ENCODE assay signal across 13 cellular contexts in genomic region chr4:6668391-6668790, GRCh38. TPM values are rescaled to one million over a fixed set of nuclear protein-coding genes. Genes with fewer than 3 reads are reported as not detected.
DNase-seq lines count a peak whose midpoint lies in the region; ATAC-seq, FAIRE-seq and TF ChIP-seq lines count a peak whose summit lies in the region.
"Had no signal": no experiment of that assay in that cellular context is flagged by ENCODE, and none has a peak within 500 bp of the region (broad histone marks: within the 10 kb centered on the region; RNA-seq: fewer than 3 reads in every experiment).

No MANE protein-coding gene starts in this region.

- WGBS in K562 (ENCODE audit: insufficient coverage, low coverage, missing lambda C conversion rate), result 44% methylated on average over 11 of the region's 11 CpGs

- peaks cover 0 to 23% of the 10 kb centered on the region in 2 experiments; a peak in 3 of 5 replicates for H3K4me1 ChIP-seq in K562 (replicated peaks in 1 of 2; ENCODE audit: control insufficient read depth in 2 of 2, insufficient read depth in 2 of 2, low read length in 2 of 2)
- H3K4me1 ChIP-seq in effector memory CD4-positive, alpha-beta T cell (ENCODE audit: control insufficient read depth, insufficient read depth, low read length, poor library complexity, severe bottlenecking), result peaks cover 9% of the 10 kb centered on the region
- peaks cover 0 to 4% of the 10 kb centered on the region in 2 donors for H3K4me1 ChIP-seq in kidney (ENCODE audit: control insufficient read depth in 1 of 2, insufficient read depth in 1 of 2, low read depth in 1 of 2, low read length in 2 of 2)

- in situ Hi-C loops in K562 (cut with MboI), result no loop called here

- no peaks in the 10 kb centered on the region for H3K27me3 ChIP-seq in K562 (ENCODE audit: control insufficient read depth in 2 of 2, insufficient read depth in 2 of 2, low read length in 2 of 2)
- H3K27me3 ChIP-seq in effector memory CD4-positive, alpha-beta T cell (replicated peaks; ENCODE audit: control insufficient read depth, insufficient read depth, low read length, poor library complexity, severe bottlenecking), result no peaks in the 10 kb centered on the region

- DNase-seq in AG20443 (ENCODE audit: low spot score) (peak; percentile 50), LHCN-M2 (ENCODE audit: low read depth) (peak; percentile 74), K562 (ENCODE audit: extremely low read depth in 1 of 4, low spot score in 3 of 4) (no peak), kidney glomerular epithelial cell (lab: John Stamatoyannopoulos, UW) (peak; percentile 69), NCI-H1105 (lab: John Stamatoyannopoulos, UW) (no peak), kidney (no peak)
- DNase-seq in effector memory CD4-positive, alpha-beta T cell, result no peak
- DNase-seq: activated CD4-positive, alpha-beta memory T cell treated with anti-CD3 and anti-CD28 coated beads for 36 hours; amniotic stem cell; DND-41 had no signal

- intact Hi-C loops in K562 (cut with micrococcal nuclease), result no loop called here
- intact Hi-C loops in kidney (cut with DNase I), result no loop called here

- H3K4me3 ChIP-seq in K562 (no peak overlapping the region), kidney (ENCODE audit: low read length in 2 of 2) (no peak overlapping the region)
- no peak overlapping the region for H3K4me3 ChIP-seq in effector memory CD4-positive, alpha-beta T cell (ENCODE audit: insufficient read depth, low read depth, low read length, poor library complexity, severe bottlenecking)
- H3K4me3 ChIP-seq: BLaER1 treated with 17β-estradiol and CSF1 and Interleukin-3, amounts not matched to agents 10 nM and 100 nM; GM12878 had no signal

- H3K4me2 ChIP-seq in K562 (ENCODE audit: insufficient read depth, low read length), result 0 out of 2 replicates have a peak overlapping the region, but pooled peaks have one; percentile 25

- POLR2A ChIA-PET in K562 (lab: Yijun Ruan, JAX), result no interaction called here

- no peaks in the 10 kb centered on the region for H4K20me1 ChIP-seq in K562 (replicated peaks; ENCODE audit: control insufficient read depth, insufficient read depth, low read length)
- H4K20me1 ChIP-seq: BLaER1 treated with 17β-estradiol and CSF1 and Interleukin-3, amounts not matched to agents 10 nM and 100 nM had no signal

- FAIRE-seq in K562 (lab: Jason Lieb, UNC) (no peak), kidney (lab: Jason Lieb, UNC) (no peak)
- FAIRE-seq: GM12878 had no signal

- no peak for TF ChIP-seq RAD21 in K562 (CRISPR knock-in tag; conservative IDR thresholded peaks at IDR 0.05 in 1 of 2, IDR thresholded peaks at IDR 0.05 in 1 of 2)

- no peaks in the 10 kb centered on the region for H3K79me2 ChIP-seq in K562 (ENCODE audit: control insufficient read depth, insufficient read depth, low read length)

- no peak overlapping the region for H2AFZ ChIP-seq in K562 (ENCODE audit: low read depth, low read length)

- no peak overlapping the region for H3K9ac ChIP-seq in K562 (ENCODE audit: insufficient read depth in 1 of 2, low read depth in 2 of 2, low read length in 2 of 2)
- H3K9ac ChIP-seq in kidney (ENCODE audit: low read length in 2 of 2), result no peak overlapping the region
- H3K9ac ChIP-seq: BLaER1 treated with 17β-estradiol and CSF1 and Interleukin-3, amounts not matched to agents 10 nM and 100 nM had no signal

- no peak for TF ChIP-seq POLR2A in K562 (conservative IDR thresholded peaks at IDR 0.05)

- CTCF ChIA-PET in K562 (lab: Yijun Ruan, JAX; ENCODE audit: low intra/inter-chr PET ratio), result no interaction called here

- peak; percentile 15; the same call in 1 of the 3 replicates for ATAC-seq in K562
- no peak for ATAC-seq in HG03521 (IDR thresholded peaks at IDR 0.05; ENCODE audit: unreplicated experiment)
- ATAC-seq: GM12878 had no signal

- H3K27ac ChIP-seq in K562 (ENCODE audit: extremely low read depth, low read depth, low read length) (no peak overlapping the region), kidney (ENCODE audit: low read depth in 2 of 2, low read length in 2 of 2) (no peak overlapping the region)
- H3K27ac ChIP-seq in effector memory CD4-positive, alpha-beta T cell (ENCODE audit: insufficient read depth, low read length, poor library complexity, severe bottlenecking), result no peak overlapping the region
- H3K27ac ChIP-seq: BLaER1 treated with 17β-estradiol and CSF1 and Interleukin-3, amounts not matched to agents 10 nM and 100 nM had no signal

- no peaks in the 10 kb centered on the region for H3K9me1 ChIP-seq in K562 (ENCODE audit: control insufficient read depth, insufficient read depth, low read length)

- H3K9me3 ChIP-seq in K562 (replicated peaks; ENCODE audit: control insufficient read depth, insufficient read depth, low read depth, low read length) (peaks cover 3% of the 10 kb centered on the region; the same call in 1 of the 2 replicates), kidney (ENCODE audit: control insufficient read depth in 1 of 2, low read length in 2 of 2) (no peaks in the 10 kb centered on the region)
- H3K9me3 ChIP-seq in effector memory CD4-positive, alpha-beta T cell (ENCODE audit: control insufficient read depth, low read length), result no peaks in the 10 kb centered on the region

- no peak for TF ChIP-seq CTCF in K562 (IDR thresholded peaks at IDR 0.05 in 2 of 3, conservative IDR thresholded peaks at IDR 0.05 in 1 of 3; ENCODE audit: insufficient read depth in 2 of 3, low read depth in 1 of 3, low read length in 3 of 3)
- TF ChIP-seq CTCF in kidney (IDR thresholded peaks at IDR 0.05; ENCODE audit: borderline replicate concordance, extremely low read depth, insufficient read depth), result no peak

- H3K36me3 ChIP-seq in K562 (ENCODE audit: control insufficient read depth, insufficient read depth, low read length) (no peaks in the 10 kb centered on the region), kidney (ENCODE audit: control insufficient read depth in 1 of 2, insufficient read depth in 2 of 2, low read length in 2 of 2) (peaks cover 0 to 2% of the 10 kb centered on the region in 2 donors)
- H3K36me3 ChIP-seq in effector memory CD4-positive, alpha-beta T cell (ENCODE audit: control insufficient read depth, insufficient read depth, low read length), result no peaks in the 10 kb centered on the region

- no TSS peak for BruUV-seq in K562 (replicated peaks; lab: Mats Ljungman, UMichigan)

- no peak for TF ChIP-seq EP300 in K562 (IDR thresholded peaks at IDR 0.05; ENCODE audit: low read length)

RNA-seq across cellular contexts. Expression of gene S100P, which starts 25.3 kb away (rescaled TPM):
- not detected in 2 replicates for total RNA-seq in LHCN-M2 (2014; rRNA removed)
- 0.23 TPM for polyA plus RNA-seq in LHCN-M2 (2012)
- total RNA-seq in K562 (2011; cell fraction: chromatin; rRNA removed; ENCODE audit: low replicate concordance), result 1.7 TPM in 1 of 2 replicates, not detected in the other
- 0.33 and 0.53 TPM in 2 replicates for total RNA-seq in K562 (2011; cell fraction: nucleolus; rRNA removed)
- 0.81 TPM in 1 of 2 replicates, not detected in the other for total RNA-seq in K562 (2011; cell fraction: nucleoplasm; rRNA removed)
- 5.8 and 7.5 TPM in 2 replicates for total RNA-seq in K562 (2014; rRNA removed)
- total RNA-seq in K562 (2014; rRNA removed; fragmentation: Illumina TruSeq; extraction: Trizol), result 7.4 and 13.7 TPM in 2 replicates
- 7.2 and 7.5 TPM in 2 replicates for total RNA-seq in K562 (2015; rRNA removed; fragmentation: Illumina TruSeq; extraction: Trizol)
- total RNA-seq in K562 (2021), result 13.2 and 16.8 TPM in 2 replicates
- polyA plus RNA-seq in K562 (2011; rRNA removed), result 2.7 and 4.1 TPM in 2 replicates
- 0.55 and 3.2 TPM in 2 replicates for polyA plus RNA-seq in K562 (2011; cell fraction: cytosol; rRNA removed)
- 0.30 and 1.6 TPM in 2 replicates for polyA plus RNA-seq in K562 (2011; cell fraction: nucleus; rRNA removed)
- polyA plus RNA-seq in K562 (2012), result 11.5 and 304 TPM in 2 replicates
- polyA plus RNA-seq in K562 (2014; fragmentation: Illumina TruSeq; extraction: Trizol), result 6.9 and 7.4 TPM in 2 replicates
- 10 to 100 TPM; 21.0 to 23.8 TPM for polyA plus RNA-seq in K562 (2014; fragmentation: Nextera tagmentation; extraction: Ambion mirVana)
- 5.5 and 5.7 TPM in 2 replicates for polyA plus RNA-seq in K562 (2014; rRNA removed)
- polyA minus RNA-seq in K562 (2011; rRNA and poly(A)+ RNA removed), result 0.15 and 0.25 TPM in 2 replicates
- polyA minus RNA-seq in K562 (2011; cell fraction: cytosol; rRNA and poly(A)+ RNA removed), result 4.8 and 23.3 TPM in 2 replicates
- polyA minus RNA-seq in K562 (2011; cell fraction: nucleus; rRNA and poly(A)+ RNA removed), result 4.7 and 6.1 TPM in 2 replicates
- total RNA-seq in kidney, result not detected
- not detected for polyA plus RNA-seq in kidney (ENCODE audit: insufficient read depth, low read depth, low replicate concordance)
- polyA plus RNA-seq: GM12878 had no signal

RNA-seq across cellular contexts. Expression of gene MRFAP1, which starts 27.9 kb away (rescaled TPM):
- 99.3 and 131 TPM in 2 replicates for total RNA-seq in LHCN-M2 (2014; rRNA removed)
- 333 TPM for polyA plus RNA-seq in LHCN-M2 (2012)
- total RNA-seq in K562 (2011; cell fraction: chromatin; rRNA removed; ENCODE audit: low replicate concordance), result 15.5 and 27.2 TPM in 2 replicates
- total RNA-seq in K562 (2011; cell fraction: nucleolus; rRNA removed), result 14.7 and 15.3 TPM in 2 replicates
- 23.0 and 24.2 TPM in 2 replicates for total RNA-seq in K562 (2011; cell fraction: nucleoplasm; rRNA removed)
- total RNA-seq in K562 (2014; rRNA removed), result 147 and 234 TPM in 2 replicates
- 151 and 173 TPM in 2 replicates for total RNA-seq in K562 (2014; rRNA removed; fragmentation: Illumina TruSeq; extraction: Trizol)
- total RNA-seq in K562 (2015; rRNA removed; fragmentation: Illumina TruSeq; extraction: Trizol), result 163 and 171 TPM in 2 replicates
- total RNA-seq in K562 (2021), result 257 and 270 TPM in 2 replicates
- polyA plus RNA-seq in K562 (2011; rRNA removed), result 123 and 143 TPM in 2 replicates
- 93.5 and 146 TPM in 2 replicates for polyA plus RNA-seq in K562 (2011; cell fraction: cytosol; rRNA removed)
- 74.4 and 83.5 TPM in 2 replicates for polyA plus RNA-seq in K562 (2011; cell fraction: nucleus; rRNA removed)
- 285 and 344 TPM in 2 replicates for polyA plus RNA-seq in K562 (2012)
- polyA plus RNA-seq in K562 (2014; fragmentation: Illumina TruSeq; extraction: Trizol), result 185 and 221 TPM in 2 replicates
- 10 to 100 TPM; 46.0 to 59.9 TPM for polyA plus RNA-seq in K562 (2014; fragmentation: Nextera tagmentation; extraction: Ambion mirVana)
- 251 and 255 TPM in 2 replicates for polyA plus RNA-seq in K562 (2014; rRNA removed)
- 49.7 and 58.2 TPM in 2 replicates for polyA minus RNA-seq in K562 (2011; rRNA and poly(A)+ RNA removed)
- polyA minus RNA-seq in K562 (2011; cell fraction: cytosol; rRNA and poly(A)+ RNA removed), result 37.6 and 63.5 TPM in 2 replicates
- 13.9 and 29.2 TPM in 2 replicates for polyA minus RNA-seq in K562 (2011; cell fraction: nucleus; rRNA and poly(A)+ RNA removed)
- total RNA-seq in kidney, result 264 TPM
- 406 TPM for polyA plus RNA-seq in kidney (ENCODE audit: insufficient read depth, low read depth, low replicate concordance)

RNA-seq across cellular contexts. Expression of gene MRFAP1L1, which starts 41.3 kb away (rescaled TPM):
- total RNA-seq in LHCN-M2 (2014; rRNA removed) (61.1 and 61.8 TPM in 2 replicates), K562 (2014; rRNA removed) (74.2 and 78.8 TPM in 2 replicates), K562 (2014; rRNA removed; fragmentation: Illumina TruSeq; extraction: Trizol) (85.7 and 86.2 TPM in 2 replicates), K562 (2015; rRNA removed; fragmentation: Illumina TruSeq; extraction: Trizol) (83.3 and 90.6 TPM in 2 replicates), K562 (2021) (51.3 and 53.6 TPM in 2 replicates), kidney (57.1 TPM)
- 34.8 TPM for polyA plus RNA-seq in LHCN-M2 (2012)
- total RNA-seq in K562 (2011; cell fraction: chromatin; rRNA removed; ENCODE audit: low replicate concordance), result 23.4 and 45.9 TPM in 2 replicates
- 16.5 and 18.4 TPM in 2 replicates for total RNA-seq in K562 (2011; cell fraction: nucleolus; rRNA removed)
- 26.7 and 33.1 TPM in 2 replicates for total RNA-seq in K562 (2011; cell fraction: nucleoplasm; rRNA removed)
- polyA plus RNA-seq in K562 (2011; rRNA removed) (59.5 and 83.8 TPM in 2 replicates), K562 (2014; fragmentation: Illumina TruSeq; extraction: Trizol) (74.8 and 87.6 TPM in 2 replicates), K562 (2014; fragmentation: Nextera tagmentation; extraction: Ambion mirVana) (10 to 100 TPM; 37.6 to 48.1 TPM), K562 (2014; rRNA removed) (104 and 111 TPM in 2 replicates), kidney (ENCODE audit: insufficient read depth, low read depth, low replicate concordance) (69.1 TPM)
- 19.4 and 37.0 TPM in 2 replicates for polyA plus RNA-seq in K562 (2011; cell fraction: cytosol; rRNA removed)
- 37.8 and 48.5 TPM in 2 replicates for polyA plus RNA-seq in K562 (2011; cell fraction: nucleus; rRNA removed)
- polyA plus RNA-seq in K562 (2012), result 49.1 and 74.0 TPM in 2 replicates
- polyA minus RNA-seq in K562 (2011; rRNA and poly(A)+ RNA removed), result 46.9 and 49.6 TPM in 2 replicates
- 10.4 and 17.8 TPM in 2 replicates for polyA minus RNA-seq in K562 (2011; cell fraction: cytosol; rRNA and poly(A)+ RNA removed)
- polyA minus RNA-seq in K562 (2011; cell fraction: nucleus; rRNA and poly(A)+ RNA removed), result 13.7 and 31.7 TPM in 2 replicates

RNA-seq across cellular contexts. Expression of gene BLOC1S4, which starts 47.6 kb away (rescaled TPM):
- total RNA-seq in LHCN-M2 (2014; rRNA removed) (29.6 and 35.6 TPM in 2 replicates), K562 (2014; rRNA removed) (31.6 and 38.3 TPM in 2 replicates), K562 (2014; rRNA removed; fragmentation: Illumina TruSeq; extraction: Trizol) (10.0 and 11.2 TPM in 2 replicates), K562 (2015; rRNA removed; fragmentation: Illumina TruSeq; extraction: Trizol) (10.5 and 10.8 TPM in 2 replicates), K562 (2021) (29.4 and 31.1 TPM in 2 replicates), kidney (14.2 TPM)
- polyA plus RNA-seq in LHCN-M2 (2012), result 14.1 TPM
- 9.9 and 18.6 TPM in 2 replicates for total RNA-seq in K562 (2011; cell fraction: chromatin; rRNA removed; ENCODE audit: low replicate concordance)
- total RNA-seq in K562 (2011; cell fraction: nucleolus; rRNA removed), result 25.1 and 30.5 TPM in 2 replicates
- 18.3 and 23.1 TPM in 2 replicates for total RNA-seq in K562 (2011; cell fraction: nucleoplasm; rRNA removed)
- polyA plus RNA-seq in K562 (2011; rRNA removed) (21.0 and 25.5 TPM in 2 replicates), K562 (2014; fragmentation: Illumina TruSeq; extraction: Trizol) (10.3 and 15.0 TPM in 2 replicates), K562 (2014; fragmentation: Nextera tagmentation; extraction: Ambion mirVana) (1 to 10 TPM; 3.1 to 3.9 TPM), K562 (2014; rRNA removed) (30.9 and 37.3 TPM in 2 replicates), kidney (ENCODE audit: insufficient read depth, low read depth, low replicate concordance) (12.3 TPM)
- 27.6 and 61.0 TPM in 2 replicates for polyA plus RNA-seq in K562 (2011; cell fraction: cytosol; rRNA removed)
- polyA plus RNA-seq in K562 (2011; cell fraction: nucleus; rRNA removed), result 14.4 and 23.7 TPM in 2 replicates
- 20.7 and 24.2 TPM in 2 replicates for polyA plus RNA-seq in K562 (2012)
- 5.4 and 8.9 TPM in 2 replicates for polyA minus RNA-seq in K562 (2011; rRNA and poly(A)+ RNA removed)
- polyA minus RNA-seq in K562 (2011; cell fraction: cytosol; rRNA and poly(A)+ RNA removed), result 9.5 and 11.1 TPM in 2 replicates
- polyA minus RNA-seq in K562 (2011; cell fraction: nucleus; rRNA and poly(A)+ RNA removed), result 10.4 and 14.2 TPM in 2 replicates

Comparison
In these comparisons a context has a peak if more than half of its experiments do, and no peak if none do; other contexts are left out.
1. DNase-seq: peak in AG20443 (single experiment), LHCN-M2 (single experiment) and kidney glomerular epithelial cell (single experiment); none in K562 (0 of 4), effector memory CD4-positive, alpha-beta T cell (0 of 3), NCI-H1105 (single experiment) and kidney (single experiment).